20 cellular contexts compared by ENCODE assay signal in the genomic region with DNA sequence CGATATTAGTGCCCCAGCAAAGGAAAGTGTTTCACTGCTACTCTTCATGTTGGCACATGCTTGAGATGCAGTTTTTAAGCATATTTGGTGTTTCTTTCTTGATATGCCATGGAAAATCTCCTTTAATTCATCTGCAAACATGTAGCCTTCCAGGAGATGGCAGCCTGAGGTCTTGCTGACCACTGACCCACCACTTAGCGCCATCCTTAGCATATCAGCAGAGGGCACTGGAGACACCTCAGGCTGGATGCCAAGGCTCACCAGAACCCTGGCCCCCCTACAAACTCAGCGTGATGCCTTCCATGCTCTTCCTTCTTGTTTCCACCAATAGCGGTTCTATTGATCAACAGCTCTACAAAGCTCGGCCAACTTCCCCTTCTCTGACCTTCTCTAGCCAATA.
DNase-seq lines count a peak whose midpoint lies in the region; ATAC-seq and TF ChIP-seq lines count a peak whose summit lies in the region.
"Had no signal": no experiment of that assay in that cellular context is flagged by ENCODE, and none has a peak within 500 bp of the region (broad histone marks: within the 10 kb centered on the region; RNA-seq: fewer than 3 reads in every experiment).

No MANE protein-coding gene starts in this region.

- no peak overlapping the region for H3K27ac Mint-ChIP-seq in GM23338
- H3K27ac Mint-ChIP-seq in progenitor cell of endocrine pancreas: no peak overlapping the region
- no peak overlapping the region for H3K27ac Mint-ChIP-seq in activated CD8-positive, alpha-beta memory T cell treated with anti-CD3 and anti-CD28 coated beads, Interleukin-2, amount 10 ng/mL, durations not matched to agents 7 days and 5 days
- H3K27ac Mint-ChIP-seq: activated naive CD8-positive, alpha-beta T cell treated with anti-CD3 and anti-CD28 coated beads, Interleukin-2, amount 10 ng/mL, durations not matched to agents 7 days and 5 days; IgD-negative memory B cell had no signal

- no peaks in the 10 kb centered on the region for H4K20me1 ChIP-seq in GM23338 (replicated peaks; ENCODE audit: insufficient read depth)
- H4K20me1 ChIP-seq: BLaER1 had no signal

- H3K9me3 Mint-ChIP-seq in GM23338 (no peaks in the 10 kb centered on the region; the same call in 1 of the 3 replicates), progenitor cell of endocrine pancreas (ENCODE audit: low read depth) (no peaks in the 10 kb centered on the region)
- peaks cover 5% of the 10 kb centered on the region for H3K9me3 Mint-ChIP-seq in activated CD8-positive, alpha-beta memory T cell treated with anti-CD3 and anti-CD28 coated beads, Interleukin-2, amount 10 ng/mL, durations not matched to agents 7 days and 5 days (ENCODE audit: low read depth)
- H3K9me3 Mint-ChIP-seq: activated naive CD8-positive, alpha-beta T cell treated with anti-CD3 and anti-CD28 coated beads, Interleukin-2, amount 10 ng/mL, durations not matched to agents 7 days and 5 days had no signal

- no peaks in the 10 kb centered on the region for H3K79me2 ChIP-seq in GM23338 (replicated peaks; ENCODE audit: insufficient read depth)

- H3K9me3 ChIP-seq in tibial artery: no peaks in the 10 kb centered on the region
- H3K9me3 ChIP-seq: BLaER1, spleen had no signal

- no peak for ATAC-seq in GM23338
- no peak for ATAC-seq in activated CD8-positive, alpha-beta memory T cell treated with anti-CD3 and anti-CD28 coated beads, Interleukin-2, amount 10 ng/mL, durations not matched to agents 7 days and 5 days
- ATAC-seq: left cardiac atrium had no signal

- no peak overlapping the region for H3K4me2 ChIP-seq in GM23338
- H3K4me2 ChIP-seq: BLaER1 had no signal

- H3K4me3 Mint-ChIP-seq in GM23338 (no peak overlapping the region), progenitor cell of endocrine pancreas (ENCODE audit: low read depth) (no peak overlapping the region)
- H3K4me3 Mint-ChIP-seq in activated CD8-positive, alpha-beta memory T cell treated with anti-CD3 and anti-CD28 coated beads, Interleukin-2, amount 10 ng/mL, durations not matched to agents 7 days and 5 days: no peak overlapping the region
- H3K4me3 Mint-ChIP-seq: activated naive CD8-positive, alpha-beta T cell treated with anti-CD3 and anti-CD28 coated beads, Interleukin-2, amount 10 ng/mL, durations not matched to agents 7 days and 5 days; IgD-negative memory B cell had no signal

- H2AFZ ChIP-seq in GM23338: no peak overlapping the region
- H2AFZ ChIP-seq: GM23248 had no signal

- no peaks in the 10 kb centered on the region for H3K9me2 ChIP-seq in GM23338 (ENCODE audit: insufficient read depth)

- intact Hi-C loops in tibial artery (cut with DNase I; ENCODE audit: low total_unique reads): no loop called here

- H3K36me3 ChIP-seq in GM23338 (ENCODE audit: insufficient read depth) (no peaks in the 10 kb centered on the region; the same call in 1 of the 2 replicates), tibial artery (no peaks in the 10 kb centered on the region)
- H3K36me3 ChIP-seq: BLaER1, brain microvascular endothelial cell, spleen had no signal

- H3F3A ChIP-seq in GM23338 (replicated peaks; ENCODE audit: low read depth): no peaks in the 10 kb centered on the region

- no peaks in the 10 kb centered on the region for H3K27me3 ChIP-seq in GM23338 (ENCODE audit: insufficient read depth)
- H3K27me3 ChIP-seq in tibial artery: no peaks in the 10 kb centered on the region
- H3K27me3 ChIP-seq: BLaER1, brain microvascular endothelial cell had no signal

- H3K4me1 ChIP-seq in GM23338 (ENCODE audit: insufficient read depth) (no peaks in the 10 kb centered on the region), tibial artery (no peaks in the 10 kb centered on the region)
- H3K4me1 ChIP-seq: BLaER1, spleen had no signal

- no peaks in the 10 kb centered on the region for H3K4me1 Mint-ChIP-seq in GM23338
- H3K4me1 Mint-ChIP-seq in progenitor cell of endocrine pancreas (ENCODE audit: low read depth): no peaks in the 10 kb centered on the region
- H3K4me1 Mint-ChIP-seq in activated CD8-positive, alpha-beta memory T cell treated with anti-CD3 and anti-CD28 coated beads, Interleukin-2, amount 10 ng/mL, durations not matched to agents 7 days and 5 days: no peaks in the 10 kb centered on the region
- H3K4me1 Mint-ChIP-seq: activated naive CD8-positive, alpha-beta T cell treated with anti-CD3 and anti-CD28 coated beads, Interleukin-2, amount 10 ng/mL, durations not matched to agents 7 days and 5 days; IgD-negative memory B cell had no signal

- H3K36me3 Mint-ChIP-seq in GM23338 (ENCODE audit: low read depth): peaks cover 45% of the 10 kb centered on the region
- no peaks in the 10 kb centered on the region for H3K36me3 Mint-ChIP-seq in progenitor cell of endocrine pancreas (ENCODE audit: insufficient read depth)
- H3K36me3 Mint-ChIP-seq in activated CD8-positive, alpha-beta memory T cell treated with anti-CD3 and anti-CD28 coated beads, Interleukin-2, amount 10 ng/mL, durations not matched to agents 7 days and 5 days: no peaks in the 10 kb centered on the region
- H3K36me3 Mint-ChIP-seq: activated naive CD8-positive, alpha-beta T cell treated with anti-CD3 and anti-CD28 coated beads, Interleukin-2, amount 10 ng/mL, durations not matched to agents 7 days and 5 days; IgD-negative memory B cell had no signal

- no peak overlapping the region for H3K27ac ChIP-seq in GM23338 (ENCODE audit: low read depth)
- H3K27ac ChIP-seq in tibial artery: no peak overlapping the region
- H3K27ac ChIP-seq: BLaER1, brain microvascular endothelial cell, GM23248, spleen had no signal

- no peak; a peak in 1 of 4 replicates for TF ChIP-seq CTCF in GM23338 (conservative IDR thresholded peaks at IDR 0.05; ENCODE audit: low read depth in 2 of 2)
- peak; percentile 12 for TF ChIP-seq CTCF in progenitor cell of endocrine pancreas (IDR thresholded peaks at IDR 0.05; ENCODE audit: unreplicated experiment)
- TF ChIP-seq CTCF in tibial artery (IDR thresholded peaks at IDR 0.05): no peak

- H3K27me3 Mint-ChIP-seq in GM23338 (ENCODE audit: insufficient read depth, low read depth, poor library complexity) (peaks cover 7% of the 10 kb centered on the region), progenitor cell of endocrine pancreas (peaks cover 22% of the 10 kb centered on the region)
- no peaks in the 10 kb centered on the region for H3K27me3 Mint-ChIP-seq in activated CD8-positive, alpha-beta memory T cell treated with anti-CD3 and anti-CD28 coated beads, Interleukin-2, amount 10 ng/mL, durations not matched to agents 7 days and 5 days
- H3K27me3 Mint-ChIP-seq: activated naive CD8-positive, alpha-beta T cell treated with anti-CD3 and anti-CD28 coated beads, Interleukin-2, amount 10 ng/mL, durations not matched to agents 7 days and 5 days had no signal

- peak; percentile 0 for DNase-seq in GM23338 (ENCODE audit: low spot score)
- DNase-seq in NCI-H82 treated with DMSO at 0.1 percent for 48 hours (lab: John Stamatoyannopoulos, UW; ENCODE audit: unreplicated experiment): peak; percentile 21
- peak; percentile 69 for DNase-seq in cerebellum (ENCODE audit: low spot score)
- DNase-seq in progenitor cell of endocrine pancreas (ENCODE audit: low spot score, unreplicated experiment): no peak
- DNase-seq in HuH-7 (ENCODE audit: low spot score): no peak
- no peak for DNase-seq in tibial artery
- DNase-seq in activated CD8-positive, alpha-beta memory T cell treated with anti-CD3 and anti-CD28 coated beads, Interleukin-2, amount 10 ng/mL, durations not matched to agents 7 days and 5 days: no peak
- DNase-seq: activated CD8-positive, alpha-beta memory T cell treated with anti-CD3 and anti-CD28 coated beads for 24 hours; activated naive CD8-positive, alpha-beta T cell treated with anti-CD3 and anti-CD28 coated beads, Interleukin-2, amount 10 ng/mL, durations not matched to agents 7 days and 5 days; brain microvascular endothelial cell; foreskin fibroblast; GM23248; left cardiac atrium; MV-4-11; NCI-H2171; SHP77 treated with DMSO at 0.1 percent for 48 hours; spleen; stimulated activated CD8-positive, alpha-beta memory T cell treated with anti-CD3 and anti-CD28 coated beads, Interleukin-4, amount 100 ng/mL, for 48 hours had no signal

- H3K4me3 ChIP-seq in GM23338 (no peak overlapping the region), tibial artery (no peak overlapping the region)
- H3K4me3 ChIP-seq: BLaER1, GM23248, spleen had no signal

- CTCF ChIA-PET in activated CD8-positive, alpha-beta memory T cell treated with anti-CD3 and anti-CD28 coated beads, Interleukin-2, amount 10 ng/mL, durations not matched to agents 7 days and 5 days (lab: Charles Lee): no interaction called here

TF ChIP-seq in GM23338, 12 proteins besides CTCF, POLR2A, EP300 and RAD21 (continues in another document):
- TF ChIP-seq STAT1 (IDR thresholded peaks at IDR 0.05; ENCODE audit: unreplicated experiment): no peak
- TF ChIP-seq EZH2phosphoT487 (IDR thresholded peaks at IDR 0.05; ENCODE audit: unreplicated experiment): no peak
- TF ChIP-seq, protein P1, sequence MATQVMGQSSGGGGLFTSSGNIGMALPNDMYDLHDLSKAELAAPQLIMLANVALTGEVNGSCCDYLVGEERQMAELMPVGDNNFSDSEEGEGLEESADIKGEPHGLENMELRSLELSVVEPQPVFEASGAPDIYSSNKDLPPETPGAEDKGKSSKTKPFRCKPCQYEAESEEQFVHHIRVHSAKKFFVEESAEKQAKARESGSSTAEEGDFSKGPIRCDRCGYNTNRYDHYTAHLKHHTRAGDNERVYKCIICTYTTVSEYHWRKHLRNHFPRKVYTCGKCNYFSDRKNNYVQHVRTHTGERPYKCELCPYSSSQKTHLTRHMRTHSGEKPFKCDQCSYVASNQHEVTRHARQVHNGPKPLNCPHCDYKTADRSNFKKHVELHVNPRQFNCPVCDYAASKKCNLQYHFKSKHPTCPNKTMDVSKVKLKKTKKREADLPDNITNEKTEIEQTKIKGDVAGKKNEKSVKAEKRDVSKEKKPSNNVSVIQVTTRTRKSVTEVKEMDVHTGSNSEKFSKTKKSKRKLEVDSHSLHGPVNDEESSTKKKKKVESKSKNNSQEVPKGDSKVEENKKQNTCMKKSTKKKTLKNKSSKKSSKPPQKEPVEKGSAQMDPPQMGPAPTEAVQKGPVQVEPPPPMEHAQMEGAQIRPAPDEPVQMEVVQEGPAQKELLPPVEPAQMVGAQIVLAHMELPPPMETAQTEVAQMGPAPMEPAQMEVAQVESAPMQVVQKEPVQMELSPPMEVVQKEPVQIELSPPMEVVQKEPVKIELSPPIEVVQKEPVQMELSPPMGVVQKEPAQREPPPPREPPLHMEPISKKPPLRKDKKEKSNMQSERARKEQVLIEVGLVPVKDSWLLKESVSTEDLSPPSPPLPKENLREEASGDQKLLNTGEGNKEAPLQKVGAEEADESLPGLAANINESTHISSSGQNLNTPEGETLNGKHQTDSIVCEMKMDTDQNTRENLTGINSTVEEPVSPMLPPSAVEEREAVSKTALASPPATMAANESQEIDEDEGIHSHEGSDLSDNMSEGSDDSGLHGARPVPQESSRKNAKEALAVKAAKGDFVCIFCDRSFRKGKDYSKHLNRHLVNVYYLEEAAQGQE (IDR thresholded peaks at IDR 0.05; ENCODE audit: unreplicated experiment): no peak
- TF ChIP-seq ZNF331 (CRISPR knock-in tag; IDR thresholded peaks at IDR 0.05; ENCODE audit: low read depth): no peak
- TF ChIP-seq POLR2AphosphoS5 (IDR thresholded peaks at IDR 0.05; ENCODE audit: low read depth): no peak

Comparison
In these comparisons a context has a peak if more than half of its experiments do, and no peak if none do; other contexts are left out.
1. DNase-seq: peak in GM23338 (single experiment), NCI-H82 treated with DMSO at 0.1 percent for 48 hours (single experiment) and cerebellum (single experiment); none in progenitor cell of endocrine pancreas (single experiment), HuH-7 (single experiment), tibial artery (0 of 2) and activated CD8-positive, alpha-beta memory T cell treated with anti-CD3 and anti-CD28 coated beads, Interleukin-2, amount 10 ng/mL, durations not matched to agents 7 days and 5 days (single experiment).